In genomic region chr17:66302761-66303626, GRCh38 we compare ENCODE assay signal across 8 cellular contexts. TPM values are rescaled to one million over a fixed set of nuclear protein-coding genes. Genes with fewer than 3 reads are reported as not detected.
DNase-seq lines count a peak whose midpoint lies in the region; ATAC-seq and TF ChIP-seq lines count a peak whose summit lies in the region.

No MANE protein-coding gene starts in this region.

- no peaks in the 10 kb centered on the region for H3K36me3 ChIP-seq in CD8-positive, alpha-beta memory T cell (ENCODE audit: insufficient read depth, low read length)
- H3K36me3 ChIP-seq in Karpas-422 (ENCODE audit: insufficient read depth, low read length), result no peaks in the 10 kb centered on the region
- no peaks in the 10 kb centered on the region for H3K36me3 ChIP-seq in kidney epithelial cell (ENCODE audit: control insufficient read depth, insufficient read depth, low read length)
- no peaks in the 10 kb centered on the region for H3K36me3 ChIP-seq in spleen

- no peaks in the 10 kb centered on the region for H3K9me3 ChIP-seq in CD8-positive, alpha-beta memory T cell (ENCODE audit: low read length)
- H3K9me3 ChIP-seq in Karpas-422 (ENCODE audit: low read length), result no peaks in the 10 kb centered on the region
- no peaks in the 10 kb centered on the region for H3K9me3 ChIP-seq in spleen

- peak overlapping the region; percentile 89 to 98 (median 97) for H3K4me3 Mint-ChIP-seq in CD8-positive, alpha-beta memory T cell
- H3K4me3 Mint-ChIP-seq in chondrocyte (ENCODE audit: unreplicated experiment), result peak overlapping the region; percentile 95

- peak; percentile 20 for TF ChIP-seq CTCF in chondrocyte (IDR thresholded peaks at IDR 0.05)
- TF ChIP-seq CTCF in kidney epithelial cell (IDR thresholded peaks at IDR 0.05; ENCODE audit: insufficient read depth, low read length, poor library complexity, severe bottlenecking), result no peak
- TF ChIP-seq CTCF in spleen (IDR thresholded peaks at IDR 0.05 in 8 of 11, conservative IDR thresholded peaks at IDR 0.05 in 3 of 11), result no peak

- H3K27ac ChIP-seq in CD8-positive, alpha-beta memory T cell (ENCODE audit: low read depth, low read length), result no peak overlapping the region
- no peak overlapping the region for H3K27ac ChIP-seq in Karpas-422 (ENCODE audit: low read length)
- peak overlapping the region; percentile 53 to 87 (median 73) for H3K27ac ChIP-seq in spleen

- H3K4me1 ChIP-seq in CD8-positive, alpha-beta memory T cell (ENCODE audit: insufficient read depth, low read length), result peaks cover 37% of the 10 kb centered on the region
- H3K4me1 ChIP-seq in Karpas-422 (ENCODE audit: low read length) (peaks cover 22% of the 10 kb centered on the region), spleen (peaks cover 3 to 66% (median 35%) of the 10 kb centered on the region in 6 donors)

- peak; percentile 34 to 70 (median 55) for DNase-seq in CD8-positive, alpha-beta memory T cell
- DNase-seq in Karpas-422 (peak; percentile 54), chondrocyte (ENCODE audit: low spot score) (no peak), kidney epithelial cell (ENCODE audit: low read depth) (no peak), spleen (peak; percentile 84)

- no peaks in the 10 kb centered on the region for H3K27me3 Mint-ChIP-seq in CD8-positive, alpha-beta memory T cell
- no peaks in the 10 kb centered on the region for H3K27me3 Mint-ChIP-seq in chondrocyte (ENCODE audit: low read depth)

- H3K79me2 ChIP-seq in Karpas-422 (ENCODE audit: low read length), result no peaks in the 10 kb centered on the region

- CTCF ChIA-PET in CD8-positive, alpha-beta memory T cell (lab: Charles Lee), result interaction anchor here (1.8 kb wide), 1 partner anchor 13 kb away, joined by 8 read pairs; no protein-coding TSS in a partner anchor

- H3K27ac Mint-ChIP-seq in CD8-positive, alpha-beta memory T cell, result peak overlapping the region; percentile 65 to 97 (median 92)
- H3K27ac Mint-ChIP-seq in chondrocyte (ENCODE audit: unreplicated experiment), result peak overlapping the region; percentile 92

- POLR2A ChIA-PET in CD8-positive, alpha-beta memory T cell (lab: Charles Lee), result no interaction called here

- TF ChIP-seq POLR2A in spleen (IDR thresholded peaks at IDR 0.05), result no peak

- H2AFZ ChIP-seq in Karpas-422 (ENCODE audit: low read length), result peak overlapping the region; percentile 48; the same call in 1 of the 2 replicates

- peak overlapping the region; percentile 63 for H3K9ac ChIP-seq in Karpas-422 (ENCODE audit: low read length)

- 0 out of 2 replicates have a peak, but pooled peaks cover 8% of the 10 kb centered on the region for H4K20me1 ChIP-seq in Karpas-422 (ENCODE audit: insufficient read depth, low read depth, low read length)

- H3K36me3 Mint-ChIP-seq in CD8-positive, alpha-beta memory T cell, result peaks cover 0 to 11% (median 0%) of the 10 kb centered on the region in 3 donors
- peaks cover 3% of the 10 kb centered on the region for H3K36me3 Mint-ChIP-seq in chondrocyte (ENCODE audit: low read depth)

- intact Hi-C loops in spleen (cut with DNase I; ENCODE audit: low total_unique reads), result no loop called here

- ATAC-seq in GM21515 (IDR thresholded peaks at IDR 0.05; ENCODE audit: unreplicated experiment) (peak; percentile 36), HG03469 (IDR thresholded peaks at IDR 0.05; ENCODE audit: unreplicated experiment) (no peak)
- ATAC-seq in activated CD4-positive, CD25-positive, alpha-beta regulatory T cell treated with anti-CD3 and anti-CD28 coated beads, Interleukin-2, amount 50 U/mL, for 24 hours, result peak; percentile 14 to 18

- no peaks in the 10 kb centered on the region for H3K27me3 ChIP-seq in CD8-positive, alpha-beta memory T cell (ENCODE audit: insufficient read depth, low read length, poor library complexity, severe bottlenecking)
- H3K27me3 ChIP-seq in Karpas-422 (ENCODE audit: low read length), result no peaks in the 10 kb centered on the region
- no peaks in the 10 kb centered on the region for H3K27me3 ChIP-seq in kidney epithelial cell (ENCODE audit: control insufficient read depth, insufficient read depth, low read length)
- peaks cover 0 to 34% (median 3%) of the 10 kb centered on the region in 7 donors for H3K27me3 ChIP-seq in spleen (replicated peaks in 1 of 7)

- no peaks in the 10 kb centered on the region for H3K9me3 Mint-ChIP-seq in CD8-positive, alpha-beta memory T cell
- H3K9me3 Mint-ChIP-seq in chondrocyte (ENCODE audit: low read depth), result no peaks in the 10 kb centered on the region

- no peaks in the 10 kb centered on the region for H3K9me2 ChIP-seq in Karpas-422 (replicated peaks; ENCODE audit: insufficient read depth, low read length)

- peak overlapping the region; percentile 70 for H3K4me3 ChIP-seq in CD8-positive, alpha-beta memory T cell (ENCODE audit: low read length)
- peak overlapping the region; percentile 70 for H3K4me3 ChIP-seq in Karpas-422 (ENCODE audit: low read length)
- peak overlapping the region; percentile 86 for H3K4me3 ChIP-seq in kidney epithelial cell (ENCODE audit: low read depth, low read length)
- H3K4me3 ChIP-seq in spleen, result peak overlapping the region; percentile 72 to 92 (median 80)

- 0 to 1% (median 1%) methylated on average over 27 to 91 of the region's 91 CpGs for WGBS in spleen, 5 donors

- peaks cover 50 to 64% (median 60%) of the 10 kb centered on the region in 3 donors for H3K4me1 Mint-ChIP-seq in CD8-positive, alpha-beta memory T cell
- H3K4me1 Mint-ChIP-seq in chondrocyte (ENCODE audit: low read depth), result peaks cover 49% of the 10 kb centered on the region

- peak overlapping the region; percentile 82 for H3K4me2 ChIP-seq in Karpas-422 (ENCODE audit: low read depth, low read length, poor library complexity, severe bottlenecking)

RNA-seq across cellular contexts. Expression of gene PRKCA, which starts 0.6 kb away (rescaled TPM):
- total RNA-seq in CD8-positive, alpha-beta memory T cell, result 10 to 100 TPM; 73.9 to 74.1 TPM
- 1.8 TPM for polyA plus RNA-seq in CD8-positive, alpha-beta memory T cell
- 4.3 and 4.4 TPM in 2 replicates for total RNA-seq in Karpas-422 (2014; rRNA removed; shearing (Covaris generic); ENCODE audit: low replicate concordance)
- total RNA-seq in chondrocyte (51.5 to 83.1 TPM (median 54.1 TPM) in 3 replicates), kidney epithelial cell (5.7 and 6.0 TPM in 2 replicates), spleen (10 to 100 TPM; 18.4 to 59.7 (median 45.8) TPM)
- 1 to 10 TPM; 1.7 to 3.2 (median 1.9) TPM for polyA plus RNA-seq in spleen

Comparison
In these comparisons a context has a peak if more than half of its experiments do, and no peak if none do; other contexts are left out.
1. DNase-seq: peak in CD8-positive, alpha-beta memory T cell (5 of 5), Karpas-422 (single experiment) and spleen (single experiment); none in chondrocyte (single experiment) and kidney epithelial cell (single experiment).
2. H3K27ac ChIP-seq: peak in spleen (8 of 8); none in CD8-positive, alpha-beta memory T cell (single experiment) and Karpas-422 (single experiment).
3. Peak in every context shown above with its lines, with median percentiles within 50 percentile points of each other: H3K4me3 ChIP-seq.